1 cellular context compared by ENCODE assay signal in the genomic region with DNA sequence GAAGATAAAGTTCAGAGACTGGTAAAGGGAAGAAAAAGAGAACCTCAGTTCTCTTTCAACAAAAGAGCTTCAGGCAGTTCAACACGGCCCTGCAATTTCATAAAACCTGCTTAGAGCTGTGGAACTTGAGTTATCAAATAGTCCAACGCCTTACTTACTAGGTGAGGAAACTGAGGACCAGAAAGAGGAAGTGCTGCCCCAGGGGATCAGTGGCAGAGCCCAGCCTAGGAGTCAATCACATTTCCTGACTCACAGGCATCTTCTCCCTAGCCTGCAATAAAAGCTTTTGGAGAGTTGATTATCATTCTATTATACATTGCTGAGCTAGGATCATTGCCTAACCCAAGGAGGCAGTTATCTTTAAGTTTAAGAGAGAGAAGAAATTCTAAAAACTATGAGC.
TF ChIP-seq lines count a peak whose summit lies in the region.

No MANE protein-coding gene starts in this region.

TF ChIP-seq in GM12878, 131 proteins besides CTCF, POLR2A, EP300 and RAD21:
- TF ChIP-seq SPI1 (IDR thresholded peaks at IDR 0.05; ENCODE audit: borderline replicate concordance, insufficient read depth, low read depth, low read length) (peak; percentile 40; the same call in 1 of the 2 replicates), PML (IDR thresholded peaks at IDR 0.05; ENCODE audit: low read length) (no peak), CBFB (IDR thresholded peaks at IDR 0.05; ENCODE audit: low read depth) (no peak)
- TF ChIP-seq, protein P1, sequence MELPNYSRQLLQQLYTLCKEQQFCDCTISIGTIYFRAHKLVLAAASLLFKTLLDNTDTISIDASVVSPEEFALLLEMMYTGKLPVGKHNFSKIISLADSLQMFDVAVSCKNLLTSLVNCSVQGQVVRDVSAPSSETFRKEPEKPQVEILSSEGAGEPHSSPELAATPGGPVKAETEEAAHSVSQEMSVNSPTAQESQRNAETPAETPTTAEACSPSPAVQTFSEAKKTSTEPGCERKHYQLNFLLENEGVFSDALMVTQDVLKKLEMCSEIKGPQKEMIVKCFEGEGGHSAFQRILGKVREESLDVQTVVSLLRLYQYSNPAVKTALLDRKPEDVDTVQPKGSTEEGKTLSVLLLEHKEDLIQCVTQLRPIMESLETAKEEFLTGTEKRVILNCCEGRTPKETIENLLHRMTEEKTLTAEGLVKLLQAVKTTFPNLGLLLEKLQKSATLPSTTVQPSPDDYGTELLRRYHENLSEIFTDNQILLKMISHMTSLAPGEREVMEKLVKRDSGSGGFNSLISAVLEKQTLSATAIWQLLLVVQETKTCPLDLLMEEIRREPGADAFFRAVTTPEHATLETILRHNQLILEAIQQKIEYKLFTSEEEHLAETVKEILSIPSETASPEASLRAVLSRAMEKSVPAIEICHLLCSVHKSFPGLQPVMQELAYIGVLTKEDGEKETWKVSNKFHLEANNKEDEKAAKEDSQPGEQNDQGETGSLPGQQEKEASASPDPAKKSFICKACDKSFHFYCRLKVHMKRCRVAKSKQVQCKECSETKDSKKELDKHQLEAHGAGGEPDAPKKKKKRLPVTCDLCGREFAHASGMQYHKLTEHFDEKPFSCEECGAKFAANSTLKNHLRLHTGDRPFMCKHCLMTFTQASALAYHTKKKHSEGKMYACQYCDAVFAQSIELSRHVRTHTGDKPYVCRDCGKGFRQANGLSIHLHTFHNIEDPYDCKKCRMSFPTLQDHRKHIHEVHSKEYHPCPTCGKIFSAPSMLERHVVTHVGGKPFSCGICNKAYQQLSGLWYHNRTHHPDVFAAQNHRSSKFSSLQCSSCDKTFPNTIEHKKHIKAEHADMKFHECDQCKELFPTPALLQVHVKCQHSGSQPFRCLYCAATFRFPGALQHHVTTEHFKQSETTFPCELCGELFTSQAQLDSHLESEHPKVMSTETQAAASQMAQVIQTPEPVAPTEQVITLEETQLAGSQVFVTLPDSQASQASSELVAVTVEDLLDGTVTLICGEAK (IDR thresholded peaks at IDR 0.05; ENCODE audit: borderline replicate concordance), result no peak
